14 cellular contexts compared by ENCODE assay signal in genomic region chr17:37081287-37081686, GRCh38.
DNase-seq lines count a peak whose midpoint lies in the region; ATAC-seq and TF ChIP-seq lines count a peak whose summit lies in the region.
"Had no signal": no experiment of that assay in that cellular context is flagged by ENCODE, and none has a peak within 500 bp of the region (broad histone marks: within the 10 kb centered on the region; RNA-seq: fewer than 3 reads in every experiment).

No MANE protein-coding gene starts in this region.

- intact Hi-C loops in activated T-helper 2 cell treated with anti-CD3 and anti-CD28 coated beads, Interferon-gamma antibody, Interleukin-2, Interleukin-4, amounts not matched to agents 10 μg/mL and 5 μg/mL and 100 μg/mL, durations not matched to agents 14 hours and 24 hours and 36 hours (cut with micrococcal nuclease) = no loop called here
- intact Hi-C loops in activated naive CD4-positive, alpha-beta T cell treated with anti-CD3 and anti-CD28 coated beads for 36 hours (cut with micrococcal nuclease) = no loop called here

- H3K4me3 Mint-ChIP-seq in activated T-helper 2 cell treated with anti-CD3 and anti-CD28 coated beads, Interferon-gamma antibody, Interleukin-2, Interleukin-4, amounts not matched to agents 10 μg/mL and 5 μg/mL and 100 μg/mL, durations not matched to agents 14 hours and 24 hours and 36 hours (ENCODE audit: low read depth) = no peak overlapping the region
- H3K4me3 Mint-ChIP-seq in activated naive CD4-positive, alpha-beta T cell treated with anti-CD3 and anti-CD28 coated beads for 36 hours = no peak overlapping the region

- no peaks in the 10 kb centered on the region for H3K4me1 ChIP-seq in BE2C
- H3K4me1 ChIP-seq: body of pancreas had no signal

- H3K4me3 ChIP-seq in BE2C (ENCODE audit: low read depth, low read length) (no peak overlapping the region), fibroblast of villous mesenchyme (ENCODE audit: low read depth, low read length) (no peak overlapping the region)
- H3K4me3 ChIP-seq: body of pancreas had no signal

- H3K4me1 Mint-ChIP-seq in activated T-helper 2 cell treated with anti-CD3 and anti-CD28 coated beads, Interferon-gamma antibody, Interleukin-2, Interleukin-4, amounts not matched to agents 10 μg/mL and 5 μg/mL and 100 μg/mL, durations not matched to agents 14 hours and 24 hours and 36 hours (ENCODE audit: low read depth) = peaks cover 4% of the 10 kb centered on the region
- no peaks in the 10 kb centered on the region for H3K4me1 Mint-ChIP-seq in activated naive CD4-positive, alpha-beta T cell treated with anti-CD3 and anti-CD28 coated beads for 36 hours (ENCODE audit: low read depth)

- H3K9me3 ChIP-seq in BE2C = no peaks in the 10 kb centered on the region
- H3K9me3 ChIP-seq: body of pancreas had no signal

- peaks cover 12% of the 10 kb centered on the region for H3K36me3 Mint-ChIP-seq in activated T-helper 2 cell treated with anti-CD3 and anti-CD28 coated beads, Interferon-gamma antibody, Interleukin-2, Interleukin-4, amounts not matched to agents 10 μg/mL and 5 μg/mL and 100 μg/mL, durations not matched to agents 14 hours and 24 hours and 36 hours (ENCODE audit: low read depth)
- peaks cover 14% of the 10 kb centered on the region for H3K36me3 Mint-ChIP-seq in activated naive CD4-positive, alpha-beta T cell treated with anti-CD3 and anti-CD28 coated beads for 36 hours (ENCODE audit: low read depth)

- TF ChIP-seq CTCF in BE2C (IDR thresholded peaks at IDR 0.05; ENCODE audit: low read depth, low read length) (peak; percentile 29), fibroblast of villous mesenchyme (IDR thresholded peaks at IDR 0.05; ENCODE audit: insufficient read depth, low read depth, low read length) (peak; percentile 16)

- H3K27ac Mint-ChIP-seq in activated T-helper 2 cell treated with anti-CD3 and anti-CD28 coated beads, Interferon-gamma antibody, Interleukin-2, Interleukin-4, amounts not matched to agents 10 μg/mL and 5 μg/mL and 100 μg/mL, durations not matched to agents 14 hours and 24 hours and 36 hours = no peak overlapping the region
- H3K27ac Mint-ChIP-seq in activated naive CD4-positive, alpha-beta T cell treated with anti-CD3 and anti-CD28 coated beads for 36 hours = no peak overlapping the region

- H3K27me3 ChIP-seq in BE2C = no peaks in the 10 kb centered on the region
- H3K27me3 ChIP-seq: body of pancreas had no signal

- no peaks in the 10 kb centered on the region for H3K9me3 Mint-ChIP-seq in activated T-helper 2 cell treated with anti-CD3 and anti-CD28 coated beads, Interferon-gamma antibody, Interleukin-2, Interleukin-4, amounts not matched to agents 10 μg/mL and 5 μg/mL and 100 μg/mL, durations not matched to agents 14 hours and 24 hours and 36 hours
- peaks cover 9% of the 10 kb centered on the region for H3K9me3 Mint-ChIP-seq in activated naive CD4-positive, alpha-beta T cell treated with anti-CD3 and anti-CD28 coated beads for 36 hours

- CTCF ChIA-PET in activated naive CD4-positive, alpha-beta T cell treated with anti-CD3 and anti-CD28 coated beads for 36 hours (lab: Charles Lee) = interaction anchor here (0.6 to 0.9 kb wide), 2 partner anchors 190 to 310 kb away, joined by 3 read pairs; no protein-coding TSS in a partner anchor

- H3K27me3 Mint-ChIP-seq in activated T-helper 2 cell treated with anti-CD3 and anti-CD28 coated beads, Interferon-gamma antibody, Interleukin-2, Interleukin-4, amounts not matched to agents 10 μg/mL and 5 μg/mL and 100 μg/mL, durations not matched to agents 14 hours and 24 hours and 36 hours (ENCODE audit: low read depth) = peaks cover under 1% of the 10 kb centered on the region
- no peaks in the 10 kb centered on the region for H3K27me3 Mint-ChIP-seq in activated naive CD4-positive, alpha-beta T cell treated with anti-CD3 and anti-CD28 coated beads for 36 hours (ENCODE audit: low read depth)

- no peak for DNase-seq in BE2C
- peak; percentile 15 for DNase-seq in HT1080 (ENCODE audit: low read depth)
- peak; percentile 35 for DNase-seq in UCSD-AML1 (lab: John Stamatoyannopoulos, UW; ENCODE audit: unreplicated experiment)
- DNase-seq in fibroblast of villous mesenchyme (ENCODE audit: low read depth) = no peak
- no peak for DNase-seq in activated T-helper 2 cell treated with anti-CD3 and anti-CD28 coated beads, Interferon-gamma antibody, Interleukin-2, Interleukin-4, amounts not matched to agents 10 μg/mL and 5 μg/mL and 100 μg/mL, durations not matched to agents 14 hours and 24 hours and 36 hours (ENCODE audit: low spot score)
- no peak for DNase-seq in NCI-H1417 (lab: John Stamatoyannopoulos, UW)
- no peak for DNase-seq in activated naive CD4-positive, alpha-beta T cell treated with anti-CD3 and anti-CD28 coated beads for 36 hours
- DNase-seq: activated naive CD4-positive, alpha-beta T cell; body of pancreas; effector memory CD4-positive, alpha-beta T cell; NCI-H187; nucleus accumbens; Right ventricle myocardium superior had no signal

- H3K36me3 ChIP-seq in BE2C = peaks cover 20% of the 10 kb centered on the region

- ATAC-seq in GM18870 (IDR thresholded peaks at IDR 0.05; ENCODE audit: unreplicated experiment) = no peak
- ATAC-seq: body of pancreas had no signal

Comparison
In these comparisons a context has a peak if more than half of its experiments do, and no peak if none do; other contexts are left out.
1. DNase-seq: peak in HT1080 (single experiment) and UCSD-AML1 (single experiment); none in BE2C (single experiment), fibroblast of villous mesenchyme (single experiment), activated T-helper 2 cell treated with anti-CD3 and anti-CD28 coated beads, Interferon-gamma antibody, Interleukin-2, Interleukin-4, amounts not matched to agents 10 μg/mL and 5 μg/mL and 100 μg/mL, durations not matched to agents 14 hours and 24 hours and 36 hours (single experiment), NCI-H1417 (0 of 3) and activated naive CD4-positive, alpha-beta T cell treated with anti-CD3 and anti-CD28 coated beads for 36 hours (single experiment).